ENCODE assay signal across 1 cellular context in the genomic region with DNA sequence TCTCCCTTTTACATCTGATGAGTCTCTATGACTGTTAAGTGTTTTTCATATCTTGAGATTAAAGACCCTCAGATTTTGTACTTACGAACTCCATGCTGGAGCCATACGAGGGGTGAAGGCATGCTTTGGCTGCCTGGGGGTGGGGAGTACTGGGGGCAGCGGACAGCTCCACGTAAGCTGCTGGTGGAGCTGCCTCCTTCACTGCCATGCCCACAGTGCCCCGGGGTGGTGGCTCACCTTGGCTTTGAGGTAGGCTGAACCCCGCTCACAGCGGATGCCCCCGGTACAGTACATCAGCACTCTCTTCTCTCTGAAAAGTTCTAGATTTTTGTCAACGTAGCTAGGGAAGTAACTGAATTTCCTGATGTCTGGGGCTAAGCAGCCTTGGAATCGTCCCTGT.
A peak's percentile ranks its signal among the peaks of the same experiment; 100 is the strongest.
TF ChIP-seq lines count a peak whose summit lies in the region.

No MANE protein-coding gene starts in this region.

TF ChIP-seq in K562, 482 proteins besides CTCF, POLR2A, EP300 and RAD21:
- TF ChIP-seq, protein P1, sequence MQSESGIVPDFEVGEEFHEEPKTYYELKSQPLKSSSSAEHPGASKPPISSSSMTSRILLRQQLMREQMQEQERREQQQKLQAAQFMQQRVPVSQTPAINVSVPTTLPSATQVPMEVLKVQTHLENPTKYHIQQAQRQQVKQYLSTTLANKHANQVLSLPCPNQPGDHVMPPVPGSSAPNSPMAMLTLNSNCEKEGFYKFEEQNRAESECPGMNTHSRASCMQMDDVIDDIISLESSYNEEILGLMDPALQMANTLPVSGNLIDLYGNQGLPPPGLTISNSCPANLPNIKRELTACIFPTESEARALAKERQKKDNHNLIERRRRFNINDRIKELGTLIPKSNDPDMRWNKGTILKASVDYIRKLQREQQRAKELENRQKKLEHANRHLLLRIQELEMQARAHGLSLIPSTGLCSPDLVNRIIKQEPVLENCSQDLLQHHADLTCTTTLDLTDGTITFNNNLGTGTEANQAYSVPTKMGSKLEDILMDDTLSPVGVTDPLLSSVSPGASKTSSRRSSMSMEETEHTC (IDR thresholded peaks at IDR 0.05) = no peak
- TF ChIP-seq POLR2G (IDR thresholded peaks at IDR 0.05; ENCODE audit: low read depth, low read length) = 0 out of 2 replicates have a peak, but pooled peaks have one; percentile 51
